15 cellular contexts compared by ENCODE assay signal in genomic region chr7:69962856-69963149, GRCh38.
DNase-seq lines count a peak whose midpoint lies in the region; ATAC-seq and TF ChIP-seq lines count a peak whose summit lies in the region.
"Had no signal": no experiment of that assay in that cellular context is flagged by ENCODE, and none has a peak within 500 bp of the region (broad histone marks: within the 10 kb centered on the region; RNA-seq: fewer than 3 reads in every experiment).

No MANE protein-coding gene starts in this region.

- no peak overlapping the region for H3K27ac ChIP-seq in endodermal cell (ENCODE audit: low read depth, low read length)

- no peaks in the 10 kb centered on the region for H3K36me3 ChIP-seq in endodermal cell (ENCODE audit: control insufficient read depth, insufficient read depth, low read length)

- H3K4me1 Mint-ChIP-seq in IgD-negative memory B cell (peaks cover 19 to 34% (median 33%) of the 10 kb centered on the region in 3 donors), endodermal cell (peaks cover 41% of the 10 kb centered on the region)
- peaks cover 47 to 84% of the 10 kb centered on the region in 2 donors for H3K4me1 Mint-ChIP-seq in stimulated activated naive B cell treated with anti-CD40 and anti-IgM and Interleukin-4, amounts not matched to agents 10 μg/mL and 1 μg/mL and 100 μg/mL, for 72 hours
- no peaks in the 10 kb centered on the region for H3K4me1 Mint-ChIP-seq in activated naive CD4-positive, alpha-beta T cell treated with anti-CD3 and anti-CD28 coated beads, Interleukin-2, amount 10 ng/mL, durations not matched to agents 7 days and 5 days

- H3K4me3 ChIP-seq in endodermal cell (ENCODE audit: low read length), result peak overlapping the region; percentile 11
- H3K4me3 ChIP-seq: psoas muscle had no signal

- H3K9me3 ChIP-seq in endodermal cell (ENCODE audit: control insufficient read depth, low read length), result no peaks in the 10 kb centered on the region
- H3K9me3 ChIP-seq: psoas muscle had no signal

- H3K36me3 Mint-ChIP-seq in IgD-negative memory B cell (no peaks in the 10 kb centered on the region), endodermal cell (ENCODE audit: low read depth) (no peaks in the 10 kb centered on the region)
- H3K36me3 Mint-ChIP-seq in stimulated activated naive B cell treated with anti-CD40 and anti-IgM and Interleukin-4, amounts not matched to agents 10 μg/mL and 1 μg/mL and 100 μg/mL, for 72 hours, result no peaks in the 10 kb centered on the region
- no peaks in the 10 kb centered on the region for H3K36me3 Mint-ChIP-seq in activated naive CD4-positive, alpha-beta T cell treated with anti-CD3 and anti-CD28 coated beads, Interleukin-2, amount 10 ng/mL, durations not matched to agents 7 days and 5 days
- H3K36me3 Mint-ChIP-seq: activated naive CD8-positive, alpha-beta T cell had no signal

- H3K4me3 Mint-ChIP-seq in IgD-negative memory B cell, result peak overlapping the region; percentile 3 to 85 (median 69)
- peak overlapping the region; percentile 3 for H3K4me3 Mint-ChIP-seq in endodermal cell
- H3K4me3 Mint-ChIP-seq in stimulated activated naive B cell treated with anti-CD40 and anti-IgM and Interleukin-4, amounts not matched to agents 10 μg/mL and 1 μg/mL and 100 μg/mL, for 72 hours, result peak overlapping the region; percentile 72 to 77
- no peak overlapping the region for H3K4me3 Mint-ChIP-seq in activated naive CD4-positive, alpha-beta T cell treated with anti-CD3 and anti-CD28 coated beads, Interleukin-2, amount 10 ng/mL, durations not matched to agents 7 days and 5 days
- H3K4me3 Mint-ChIP-seq: activated naive CD8-positive, alpha-beta T cell; T-helper 1 cell treated with Interleukin-12 subunit alpha and Interleukin-12 subunit beta and Interleukin-4 antibody, amounts not matched to agents 30 μg/mL and 1 μg/mL, for 36 hours had no signal

- no peak overlapping the region for H3K9ac ChIP-seq in endodermal cell (ENCODE audit: extremely low read depth, low read length, poor library complexity, severe bottlenecking)

- H3K9me3 Mint-ChIP-seq in IgD-negative memory B cell (peaks cover 0 to 1% (median 0%) of the 10 kb centered on the region in 3 donors), endodermal cell (no peaks in the 10 kb centered on the region)
- H3K9me3 Mint-ChIP-seq in stimulated activated naive B cell treated with anti-CD40 and anti-IgM and Interleukin-4, amounts not matched to agents 10 μg/mL and 1 μg/mL and 100 μg/mL, for 72 hours, result no peaks in the 10 kb centered on the region
- no peaks in the 10 kb centered on the region for H3K9me3 Mint-ChIP-seq in activated naive CD4-positive, alpha-beta T cell treated with anti-CD3 and anti-CD28 coated beads, Interleukin-2, amount 10 ng/mL, durations not matched to agents 7 days and 5 days
- H3K9me3 Mint-ChIP-seq: T-helper 1 cell treated with Interleukin-12 subunit alpha and Interleukin-12 subunit beta and Interleukin-4 antibody, amounts not matched to agents 30 μg/mL and 1 μg/mL, for 36 hours had no signal

- no peak for TF ChIP-seq CTCF in endodermal cell (conservative IDR thresholded peaks at IDR 0.05)

- no peaks in the 10 kb centered on the region for H3K27me3 ChIP-seq in endodermal cell (ENCODE audit: control insufficient read depth, insufficient read depth, low read length, poor library complexity, severe bottlenecking)

- H3K27ac Mint-ChIP-seq in IgD-negative memory B cell (peak overlapping the region; percentile 25 to 90 (median 69)), endodermal cell (no peak overlapping the region)
- H3K27ac Mint-ChIP-seq in stimulated activated naive B cell treated with anti-CD40 and anti-IgM and Interleukin-4, amounts not matched to agents 10 μg/mL and 1 μg/mL and 100 μg/mL, for 72 hours, result peak overlapping the region; percentile 86
- H3K27ac Mint-ChIP-seq in activated naive CD4-positive, alpha-beta T cell treated with anti-CD3 and anti-CD28 coated beads, Interleukin-2, amount 10 ng/mL, durations not matched to agents 7 days and 5 days, result no peak overlapping the region
- H3K27ac Mint-ChIP-seq: activated naive CD8-positive, alpha-beta T cell; T-helper 1 cell treated with Interleukin-12 subunit alpha and Interleukin-12 subunit beta and Interleukin-4 antibody, amounts not matched to agents 30 μg/mL and 1 μg/mL, for 36 hours had no signal

- peak; percentile 61 for ATAC-seq in GM21360 (IDR thresholded peaks at IDR 0.05; ENCODE audit: unreplicated experiment)
- peak; percentile 83 to 84 for ATAC-seq in stimulated activated naive B cell treated with anti-CD40 and anti-IgM and Interleukin-4, amounts not matched to agents 10 μg/mL and 1 μg/mL and 100 μg/mL, for 72 hours (replicated peaks)
- ATAC-seq: HepG2 had no signal

- CTCF ChIA-PET in activated naive CD4-positive, alpha-beta T cell treated with anti-CD3 and anti-CD28 coated beads, Interleukin-2, amount 10 ng/mL, durations not matched to agents 7 days and 5 days (lab: Charles Lee), result no interaction called here

- no peak for DNase-seq in endodermal cell
- DNase-seq in stimulated activated naive B cell treated with anti-CD40 and anti-IgM and Interleukin-4, amounts not matched to agents 10 μg/mL and 1 μg/mL and 100 μg/mL, for 72 hours, result no peak
- no peak for DNase-seq in D341Med (ENCODE audit: low spot score)
- DNase-seq in activated naive CD4-positive, alpha-beta T cell treated with anti-CD3 and anti-CD28 coated beads, Interleukin-2, amount 10 ng/mL, durations not matched to agents 7 days and 5 days, result no peak
- DNase-seq in stimulated activated CD4-positive, alpha-beta T cell treated with anti-CD3 and anti-CD28 coated beads, Interleukin-4, amount 100 ng/mL, for 1 hour, result no peak
- DNase-seq: activated CD8-positive, alpha-beta memory T cell treated with anti-CD3 and anti-CD28 coated beads for 24 hours; Calu3; mammary epithelial cell; psoas muscle; stimulated activated CD4-positive, alpha-beta T cell treated with anti-CD3 and anti-CD28 coated beads, Interleukin-4, amount 100 ng/mL, for 24 hours had no signal

- peaks cover 13% of the 10 kb centered on the region for H3K4me1 ChIP-seq in endodermal cell (ENCODE audit: control insufficient read depth, insufficient read depth, low read length)

- peaks cover 2% of the 10 kb centered on the region for H3K27me3 Mint-ChIP-seq in IgD-negative memory B cell
- peaks cover 2% of the 10 kb centered on the region for H3K27me3 Mint-ChIP-seq in endodermal cell (ENCODE audit: insufficient read depth)
- H3K27me3 Mint-ChIP-seq in stimulated activated naive B cell treated with anti-CD40 and anti-IgM and Interleukin-4, amounts not matched to agents 10 μg/mL and 1 μg/mL and 100 μg/mL, for 72 hours, result no peaks in the 10 kb centered on the region
- no peaks in the 10 kb centered on the region for H3K27me3 Mint-ChIP-seq in activated naive CD4-positive, alpha-beta T cell treated with anti-CD3 and anti-CD28 coated beads, Interleukin-2, amount 10 ng/mL, durations not matched to agents 7 days and 5 days

Comparison
In these comparisons a context has a peak if more than half of its experiments do, and no peak if none do; other contexts are left out.
1. H3K27ac Mint-ChIP-seq: peak in IgD-negative memory B cell (3 of 3) and stimulated activated naive B cell treated with anti-CD40 and anti-IgM and Interleukin-4, amounts not matched to agents 10 μg/mL and 1 μg/mL and 100 μg/mL, for 72 hours (single experiment); none in endodermal cell (single experiment) and activated naive CD4-positive, alpha-beta T cell treated with anti-CD3 and anti-CD28 coated beads, Interleukin-2, amount 10 ng/mL, durations not matched to agents 7 days and 5 days (single experiment).